In the genomic region with DNA sequence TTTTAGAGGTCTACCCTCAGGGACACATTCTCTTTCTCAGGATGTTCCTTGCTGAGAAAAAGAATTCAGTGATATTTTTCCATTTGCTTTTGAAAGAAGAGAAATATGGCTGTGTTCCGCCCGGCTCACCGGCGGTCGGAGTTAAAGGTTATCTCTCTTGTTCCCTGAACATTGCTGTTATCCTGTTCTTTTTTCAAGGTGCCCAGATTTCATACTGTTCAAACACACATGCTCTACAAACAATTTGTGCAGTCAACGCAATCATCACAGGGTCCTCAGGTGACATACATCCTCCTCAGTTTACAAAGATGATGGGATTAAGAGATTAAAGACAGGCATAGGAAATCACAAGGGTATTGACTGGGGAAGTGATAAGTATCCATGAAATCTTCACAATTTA, we compare ENCODE assay signal across 1 cellular context. TPM values are rescaled to one million over a fixed set of nuclear protein-coding genes. Genes with fewer than 3 reads are reported as not detected.
"Had no signal": no experiment of that assay in that cellular context is flagged by ENCODE, and none has a peak within 500 bp of the region (broad histone marks: within the 10 kb centered on the region; RNA-seq: fewer than 3 reads in every experiment).

No MANE protein-coding gene starts in this region.

RNA-seq across cellular contexts. Expression of a gene that starts 40.5 kb away (rescaled TPM):
- total RNA-seq: thoracic aorta had no signal
